8 cellular contexts compared by ENCODE assay signal in the genomic region with DNA sequence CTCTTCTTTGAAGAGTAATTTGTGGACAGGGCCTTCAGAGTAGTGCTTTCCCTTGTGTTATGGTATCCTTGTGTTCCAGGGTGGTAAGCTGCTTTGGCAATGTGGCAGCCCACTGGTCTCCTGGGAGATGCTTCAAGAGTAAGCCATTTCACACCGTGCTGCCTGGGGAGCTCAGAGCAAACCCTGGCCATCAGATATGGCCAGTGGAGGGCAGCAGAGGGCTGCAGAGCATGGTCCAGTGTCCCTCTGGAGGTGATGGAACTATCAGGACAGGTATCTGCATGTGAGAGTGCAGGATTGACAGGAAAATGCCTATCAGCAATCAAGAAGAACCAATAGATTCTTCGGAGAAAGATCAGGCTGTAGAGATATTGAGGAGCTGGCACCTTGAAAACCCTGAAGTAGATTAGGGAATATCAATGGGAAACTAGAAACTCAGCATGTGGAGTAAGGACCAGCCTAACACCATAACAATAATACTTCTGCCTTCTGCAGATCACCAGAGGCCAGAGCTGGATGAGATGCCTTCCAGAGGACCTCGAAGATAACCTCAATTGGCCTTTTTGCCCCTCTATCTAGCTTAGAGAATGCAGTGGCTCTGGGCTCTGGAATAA.
DNase-seq lines count a peak whose midpoint lies in the region; ATAC-seq and TF ChIP-seq lines count a peak whose summit lies in the region.

No MANE protein-coding gene starts in this region.

- peak; percentile 62 for TF ChIP-seq CTCF in GM20000 (IDR thresholded peaks at IDR 0.05; ENCODE audit: extremely low read depth, missing control alignments)
- TF ChIP-seq CTCF in mesothelial cell of epicardium (IDR thresholded peaks at IDR 0.05; ENCODE audit: unreplicated experiment), result peak; percentile 41

- peaks cover 4% of the 10 kb centered on the region for H3K36me3 Mint-ChIP-seq in mesothelial cell of epicardium

- peaks cover 16% of the 10 kb centered on the region for H3K9me3 Mint-ChIP-seq in mesothelial cell of epicardium

- H3K4me1 Mint-ChIP-seq in mesothelial cell of epicardium, result peaks cover 9% of the 10 kb centered on the region

- H3K27me3 Mint-ChIP-seq in mesothelial cell of epicardium (ENCODE audit: low read depth), result peaks cover 17% of the 10 kb centered on the region

- H3K27ac Mint-ChIP-seq in mesothelial cell of epicardium, result no peak overlapping the region

- DNase-seq in NCI-H2081 (lab: John Stamatoyannopoulos, UW) (peak; percentile 64 to 70), NCI-H2081 treated with DMSO at 0.1 percent for 48 hours (lab: John Stamatoyannopoulos, UW) (no peak), GM20000 (ENCODE audit: low spot score) (peak; percentile 47), NCI-H748 (lab: John Stamatoyannopoulos, UW; ENCODE audit: unreplicated experiment) (peak; percentile 77), cerebellar cortex (ENCODE audit: low spot score) (peak; percentile 65), mesothelial cell of epicardium (ENCODE audit: low spot score in 2 of 2, unreplicated experiment in 2 of 2) (peak; percentile 24 to 58), GOT3 (lab: John Stamatoyannopoulos, UW) (no peak)

- ATAC-seq in HG03520 (IDR thresholded peaks at IDR 0.05; ENCODE audit: unreplicated experiment), result peak; percentile 93

- H3K4me3 Mint-ChIP-seq in mesothelial cell of epicardium, result no peak overlapping the region

Comparison
In these comparisons a context has a peak if more than half of its experiments do, and no peak if none do; other contexts are left out.
1. DNase-seq: peak in NCI-H2081 (2 of 2), GM20000 (single experiment), NCI-H748 (single experiment), cerebellar cortex (single experiment) and mesothelial cell of epicardium (2 of 2); none in NCI-H2081 treated with DMSO at 0.1 percent for 48 hours (single experiment) and GOT3 (single experiment).